ENCODE assay signal across 8 cellular contexts in the genomic region with DNA sequence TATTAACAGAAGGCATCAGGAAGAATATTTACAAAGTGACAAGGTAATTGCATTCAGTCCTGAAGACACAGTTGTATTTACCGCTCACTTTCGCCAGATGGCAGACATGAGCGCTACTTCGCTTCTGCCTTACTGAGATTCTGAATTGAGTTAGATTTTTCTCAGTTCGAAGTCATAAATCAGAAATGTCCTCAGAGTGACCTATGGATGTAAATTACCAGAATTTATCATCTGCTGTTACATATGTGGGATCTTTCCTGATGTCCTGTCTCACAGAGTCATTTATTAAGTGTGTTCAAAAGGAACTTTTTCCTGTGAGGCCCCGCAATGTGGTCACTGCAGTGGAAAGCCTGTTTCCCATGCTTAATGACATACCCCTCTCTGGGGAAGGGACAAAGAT.
A peak's percentile ranks its signal among the peaks of the same experiment; 100 is the strongest.
DNase-seq lines count a peak whose midpoint lies in the region; ATAC-seq lines count a peak whose summit lies in the region.

No MANE protein-coding gene starts in this region.

- no peaks in the 10 kb centered on the region for H3K27me3 Mint-ChIP-seq in central memory CD8-positive, alpha-beta T cell

- H3K27ac Mint-ChIP-seq in central memory CD8-positive, alpha-beta T cell (ENCODE audit: low read depth) = no peak overlapping the region

- ATAC-seq in GM21576 (IDR thresholded peaks at IDR 0.05; ENCODE audit: unreplicated experiment) (peak; percentile 88), left lobe of liver (peak; percentile 89)
- peak; percentile 43 for ATAC-seq in central memory CD8-positive, alpha-beta T cell (replicated peaks; ENCODE audit: extremely low read depth, poor library complexity, severe bottlenecking)

- no peaks in the 10 kb centered on the region for H3K36me3 Mint-ChIP-seq in central memory CD8-positive, alpha-beta T cell (ENCODE audit: insufficient read depth)

- no peak overlapping the region for H3K4me3 Mint-ChIP-seq in central memory CD8-positive, alpha-beta T cell

- no peaks in the 10 kb centered on the region for H3K4me1 Mint-ChIP-seq in central memory CD8-positive, alpha-beta T cell

- H3K9me3 Mint-ChIP-seq in central memory CD8-positive, alpha-beta T cell = no peaks in the 10 kb centered on the region

- DNase-seq in NCI-H146 (lab: John Stamatoyannopoulos, UW) (peak; percentile 18), NCI-H146 treated with DMSO at 0.1 percent for 48 hours (lab: John Stamatoyannopoulos, UW; ENCODE audit: unreplicated experiment) (no peak), HuH-7 (ENCODE audit: low spot score) (peak; percentile 23), T-helper 9 cell (peak; percentile 20), left lobe of liver (ENCODE audit: low spot score) (no peak)
- DNase-seq in central memory CD8-positive, alpha-beta T cell (ENCODE audit: low spot score in 2 of 2) = no peak
- peak; percentile 4 to 9 for DNase-seq in stimulated activated CD8-positive, alpha-beta memory T cell treated with anti-CD3 and anti-CD28 coated beads, Interleukin-15, amount 100 ng/mL, for 48 hours (ENCODE audit: low read depth in 2 of 2)

Comparison
In these comparisons a context has a peak if more than half of its experiments do, and no peak if none do; other contexts are left out.
1. DNase-seq: peak in NCI-H146 (single experiment), HuH-7 (single experiment), T-helper 9 cell (single experiment) and stimulated activated CD8-positive, alpha-beta memory T cell treated with anti-CD3 and anti-CD28 coated beads, Interleukin-15, amount 100 ng/mL, for 48 hours (2 of 2); none in NCI-H146 treated with DMSO at 0.1 percent for 48 hours (single experiment), central memory CD8-positive, alpha-beta T cell (0 of 2) and left lobe of liver (single experiment).
2. Peak in every context shown above with its lines, with median percentiles within 50 percentile points of each other: ATAC-seq.